ENCODE assay signal across 5 cellular contexts in the genomic region with DNA sequence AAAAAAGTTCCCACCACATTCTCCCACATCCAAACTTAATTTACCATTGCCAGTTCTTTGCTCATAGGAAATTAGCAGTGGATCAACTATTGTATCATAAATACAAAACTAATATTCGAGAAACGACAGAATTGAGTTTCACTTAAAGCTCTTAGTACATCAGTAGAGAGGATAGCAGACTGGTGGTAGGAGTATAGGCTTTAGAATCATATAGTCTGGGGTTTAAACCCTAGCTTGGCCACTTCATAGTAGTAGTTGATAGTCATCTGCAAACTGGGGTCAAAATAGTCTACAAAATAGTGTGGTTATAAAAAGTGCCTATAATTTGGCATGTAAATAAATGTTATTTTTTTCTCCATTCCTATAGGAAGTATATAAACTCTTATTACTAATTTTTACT.
"Had no signal": no experiment of that assay in that cellular context is flagged by ENCODE, and none has a peak within 500 bp of the region (broad histone marks: within the 10 kb centered on the region; RNA-seq: fewer than 3 reads in every experiment).

No MANE protein-coding gene starts in this region.

- ATAC-seq: HepG2, K562 had no signal

- H3K36me3 Mint-ChIP-seq: IgD-negative memory B cell had no signal

- H3K4me3 Mint-ChIP-seq: IgD-negative memory B cell had no signal

- H3K27me3 Mint-ChIP-seq: IgD-negative memory B cell had no signal

- H3K9me3 Mint-ChIP-seq: IgD-negative memory B cell had no signal

- DNase-seq: IMR-90, KBM-7 had no signal
